In genomic region chr6:108897371-108897770, GRCh38 we compare ENCODE assay signal across 9 cellular contexts. TPM values are rescaled to one million over a fixed set of nuclear protein-coding genes. Genes with fewer than 3 reads are reported as not detected.
A peak's percentile ranks its signal among the peaks of the same experiment; 100 is the strongest.
DNase-seq lines count a peak whose midpoint lies in the region; ATAC-seq and TF ChIP-seq lines count a peak whose summit lies in the region.
"Had no signal": no experiment of that assay in that cellular context is flagged by ENCODE, and none has a peak within 500 bp of the region (broad histone marks: within the 10 kb centered on the region; RNA-seq: fewer than 3 reads in every experiment).

No MANE protein-coding gene starts in this region.

- H3K4me1 ChIP-seq in stomach (peaks cover 14 to 52% (median 39%) of the 10 kb centered on the region in 4 donors), Peyer's patch (peaks cover 0 to 11% (median 2%) of the 10 kb centered on the region in 4 donors), Karpas-422 (ENCODE audit: low read length) (no peaks in the 10 kb centered on the region)

- no peak overlapping the region for H3K4me3 ChIP-seq in fibroblast of the aortic adventitia (ENCODE audit: low read depth, low read length)
- H3K4me3 ChIP-seq in stomach = no peak overlapping the region
- H3K4me3 ChIP-seq in Peyer's patch = no peak overlapping the region
- no peak overlapping the region for H3K4me3 ChIP-seq in Karpas-422 (ENCODE audit: low read length)

- no peaks in the 10 kb centered on the region for H4K20me1 ChIP-seq in Karpas-422 (ENCODE audit: insufficient read depth, low read depth, low read length)

- intact Hi-C loops in stomach (cut with DNase I; ENCODE audit: low total_unique reads) = no loop called here

- no peak overlapping the region for H3K4me2 ChIP-seq in Karpas-422 (ENCODE audit: low read depth, low read length, poor library complexity, severe bottlenecking)

- peak; percentile 8 to 27 for DNase-seq in NOMO-1 (lab: John Stamatoyannopoulos, UW; ENCODE audit: unreplicated experiment in 2 of 2)
- no peak for DNase-seq in NOMO-1 treated with dmso at 0.1 percent for 144 hours (lab: John Stamatoyannopoulos, UW; ENCODE audit: unreplicated experiment)
- peak; percentile 97 for DNase-seq in NCI-H748 treated with DMSO at 0.1 percent for 48 hours (lab: John Stamatoyannopoulos, UW)
- DNase-seq in fibroblast of the aortic adventitia (ENCODE audit: low read depth) = peak; percentile 63
- DNase-seq in stomach = peak; percentile 68
- no peak for DNase-seq in Peyer's patch
- no peak for DNase-seq in Karpas-422
- DNase-seq: stimulated activated CD4-positive, alpha-beta T cell treated with anti-CD3 and anti-CD28 coated beads, Interleukin-4, amount 100 ng/mL, for 24 hours had no signal

- H3K27ac ChIP-seq in stomach (peak overlapping the region in 2 of 5 donors; percentile 15 to 77), Peyer's patch (peak overlapping the region in 1 of 4 donors; percentile 47), Karpas-422 (ENCODE audit: low read length) (no peak overlapping the region)

- ATAC-seq in GM18867 (IDR thresholded peaks at IDR 0.05; ENCODE audit: unreplicated experiment) = no peak

- H3K79me2 ChIP-seq in Karpas-422 (ENCODE audit: low read length) = no peaks in the 10 kb centered on the region

- WGBS in stomach, 5 donors = 36 to 72% (median 41%) methylated on average over 1 of the region's 1 CpG

- no peaks in the 10 kb centered on the region for H3K36me3 ChIP-seq in stomach
- H3K36me3 ChIP-seq in Peyer's patch = no peaks in the 10 kb centered on the region
- H3K36me3 ChIP-seq in Karpas-422 (ENCODE audit: insufficient read depth, low read length) = no peaks in the 10 kb centered on the region

- H3K9me3 ChIP-seq in stomach (no peaks in the 10 kb centered on the region), Peyer's patch (no peaks in the 10 kb centered on the region), Karpas-422 (ENCODE audit: low read length) (no peaks in the 10 kb centered on the region)

- H3K9me2 ChIP-seq in Karpas-422 (replicated peaks; ENCODE audit: insufficient read depth, low read length) = no peaks in the 10 kb centered on the region

- TF ChIP-seq POLR2A in stomach (IDR thresholded peaks at IDR 0.05) = no peak
- TF ChIP-seq POLR2A in Peyer's patch (IDR thresholded peaks at IDR 0.05) = no peak

- no peak for TF ChIP-seq CTCF in fibroblast of the aortic adventitia (IDR thresholded peaks at IDR 0.05; ENCODE audit: insufficient read depth, low read length)
- TF ChIP-seq CTCF in stomach (IDR thresholded peaks at IDR 0.05) = no peak
- no peak for TF ChIP-seq CTCF in Peyer's patch (IDR thresholded peaks at IDR 0.05)

- no peak for TF ChIP-seq EP300 in stomach (IDR thresholded peaks at IDR 0.05)

- H2AFZ ChIP-seq in Karpas-422 (ENCODE audit: low read length) = no peak overlapping the region

- H3K27me3 ChIP-seq in stomach (no peaks in the 10 kb centered on the region), Peyer's patch (no peaks in the 10 kb centered on the region), Karpas-422 (ENCODE audit: low read length) (no peaks in the 10 kb centered on the region)

- no peak overlapping the region for H3K9ac ChIP-seq in Karpas-422 (ENCODE audit: low read length)

RNA-seq across cellular contexts. Expression of gene ARMC2, which starts 49.1 kb away (rescaled TPM):
- total RNA-seq in fibroblast of the aortic adventitia (ENCODE audit: low replicate concordance) = 1.6 and 2.5 TPM in 2 replicates
- total RNA-seq in stomach = 10 to 100 TPM in 1 of 5 donors, 1 to 10 TPM in 3, not detected in 1; 2.3 to 13.4 (median 4.0) TPM
- polyA plus RNA-seq in stomach = 1 to 10 TPM in 2 of 3 donors, under 1 TPM in 1; 0.46 to 1.7 (median 1.1) TPM
- 10 to 100 TPM in 1 of 4 donors, 1 to 10 TPM in 2, under 1 TPM in 1; 0.53 to 29.7 (median 4.4) TPM for total RNA-seq in Peyer's patch
- total RNA-seq in Karpas-422 (2014; rRNA removed; shearing (Covaris generic); ENCODE audit: low replicate concordance) = 1.0 and 1.2 TPM in 2 replicates

Comparison
In these comparisons a context has a peak if more than half of its experiments do, and no peak if none do; other contexts are left out.
1. DNase-seq: peak in NOMO-1 (2 of 2), NCI-H748 treated with DMSO at 0.1 percent for 48 hours (single experiment), fibroblast of the aortic adventitia (single experiment) and stomach (single experiment); none in NOMO-1 treated with dmso at 0.1 percent for 144 hours (single experiment), Peyer's patch (0 of 3) and Karpas-422 (single experiment).